Comparison of ENCODE assay signal across 21 cellular contexts in the genomic region with DNA sequence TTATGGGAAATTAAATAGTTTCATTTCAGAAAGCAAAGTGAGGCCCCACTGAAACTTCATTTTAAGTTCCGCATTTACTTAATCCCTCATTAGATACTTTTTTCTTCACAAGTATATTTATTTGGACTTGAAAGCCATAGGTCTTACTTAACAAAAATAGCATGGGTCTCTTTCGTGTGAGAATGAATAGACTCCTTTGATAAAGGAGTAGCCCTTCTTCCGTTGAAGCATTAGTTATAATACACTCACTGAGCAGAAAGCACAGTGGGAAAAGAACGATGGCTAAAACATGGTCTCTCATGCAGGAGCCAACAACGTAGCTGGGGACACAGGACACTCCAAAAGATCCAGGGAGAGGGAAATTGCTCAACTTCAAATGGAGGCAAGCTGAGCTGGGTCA. TPM values are rescaled to one million over a fixed set of nuclear protein-coding genes. Genes with fewer than 3 reads are reported as not detected.
DNase-seq lines count a peak whose midpoint lies in the region; ATAC-seq, FAIRE-seq and TF ChIP-seq lines count a peak whose summit lies in the region.
"Had no signal": no experiment of that assay in that cellular context is flagged by ENCODE, and none has a peak within 500 bp of the region (broad histone marks: within the 10 kb centered on the region; RNA-seq: fewer than 3 reads in every experiment).

No MANE protein-coding gene starts in this region.

- CTCF ChIA-PET in A549 (lab: Yijun Ruan, JAX), result no interaction called here

- TF ChIP-seq POLR2A in A549 (IDR thresholded peaks at IDR 0.05; ENCODE audit: low read length), result no peak

- DNase-seq in A549 (ENCODE audit: low read depth in 1 of 2, low spot score in 1 of 2) (no peak), Karpas-422 (no peak), T-helper 17 cell (no peak), glutamatergic neuron (no peak), urothelium cell line (ENCODE audit: low spot score) (no peak)
- DNase-seq: CD8-positive, alpha-beta memory T cell; DMS79; H9; NCI-H1436; NCI-H1930; NCI-H526; Right ventricle myocardium superior had no signal

- POLR2A ChIA-PET in A549 (lab: Yijun Ruan, JAX), result no interaction called here

- H3K79me2 ChIP-seq in Karpas-422 (ENCODE audit: low read length), result no peaks in the 10 kb centered on the region

- peaks cover 23% of the 10 kb centered on the region; the same call in 1 of the 2 replicates for H3K36me3 ChIP-seq in Karpas-422 (ENCODE audit: insufficient read depth, low read length)

- WGBS in A549 (ENCODE audit: missing lambda C conversion rate), result 90% methylated on average over 5 of the region's 5 CpGs

- H3K9me3 ChIP-seq in A549 (no peaks in the 10 kb centered on the region), Karpas-422 (ENCODE audit: low read length) (no peaks in the 10 kb centered on the region), T-helper 17 cell (ENCODE audit: control insufficient read depth, low read length, poor library complexity, severe bottlenecking) (no peaks in the 10 kb centered on the region)
- H3K9me3 ChIP-seq: BLaER1 had no signal

- H3K4me1 Mint-ChIP-seq in T-helper 17 cell (peaks cover 16% of the 10 kb centered on the region), glutamatergic neuron (ENCODE audit: low read depth, unreplicated experiment) (peaks cover 20% of the 10 kb centered on the region)

- H3K27ac ChIP-seq in A549, result no peak overlapping the region
- H3K27ac ChIP-seq in Karpas-422 (ENCODE audit: low read length), result peak overlapping the region; percentile 33; the same call in 1 of the 2 replicates
- H3K27ac ChIP-seq: BLaER1, KMS-11, SK-N-MC had no signal

- no peak for TF ChIP-seq RAD21 in A549 (conservative IDR thresholded peaks at IDR 0.05 in 1 of 2, IDR thresholded peaks at IDR 0.05 in 1 of 2)

- no peaks in the 10 kb centered on the region for H3K9me2 ChIP-seq in Karpas-422 (replicated peaks; ENCODE audit: insufficient read depth, low read length)

- H3K27me3 ChIP-seq in Karpas-422 (ENCODE audit: low read length), result no peaks in the 10 kb centered on the region
- H3K27me3 ChIP-seq: BLaER1 had no signal

- H3K36me3 Mint-ChIP-seq in T-helper 17 cell (ENCODE audit: low read depth), result peaks cover 3% of the 10 kb centered on the region
- H3K36me3 Mint-ChIP-seq in glutamatergic neuron (ENCODE audit: unreplicated experiment), result peaks cover 8% of the 10 kb centered on the region

- peak; percentile 54 for FAIRE-seq in A549 (lab: Jason Lieb, UNC)
- FAIRE-seq in urothelium cell line (lab: Jason Lieb, UNC), result no peak
- FAIRE-seq: A204.1, D721Med, RCC 7860 had no signal

- H3K27me3 Mint-ChIP-seq in T-helper 17 cell, result no peaks in the 10 kb centered on the region
- H3K27me3 Mint-ChIP-seq in glutamatergic neuron (ENCODE audit: unreplicated experiment), result peaks cover 9% of the 10 kb centered on the region

- TF ChIP-seq CTCF in A549 (IDR thresholded peaks at IDR 0.05) (no peak), glutamatergic neuron (IDR thresholded peaks at IDR 0.05; ENCODE audit: partially characterized antibody, unreplicated experiment) (no peak)

- H3K4me3 Mint-ChIP-seq in T-helper 17 cell (no peak overlapping the region), glutamatergic neuron (ENCODE audit: unreplicated experiment) (no peak overlapping the region)
- H3K4me3 Mint-ChIP-seq: CD8-positive, alpha-beta memory T cell; H9 had no signal

- peaks cover 18% of the 10 kb centered on the region for H3K4me1 ChIP-seq in A549
- H3K4me1 ChIP-seq in Karpas-422 (ENCODE audit: low read length), result peaks cover 12% of the 10 kb centered on the region
- H3K4me1 ChIP-seq: BLaER1 had no signal

- ATAC-seq in A549 (no peak), T-helper 17 cell (no peak), GM19023 (IDR thresholded peaks at IDR 0.05; ENCODE audit: unreplicated experiment) (no peak), HG02610 (IDR thresholded peaks at IDR 0.05; ENCODE audit: unreplicated experiment) (no peak), GM19467 (IDR thresholded peaks at IDR 0.05; ENCODE audit: unreplicated experiment) (no peak)

- no peak for TF ChIP-seq EP300 in A549 (IDR thresholded peaks at IDR 0.05)

- H2AFZ ChIP-seq in Karpas-422 (ENCODE audit: low read length), result no peak overlapping the region

- H3K9me3 Mint-ChIP-seq in glutamatergic neuron (ENCODE audit: unreplicated experiment), result no peaks in the 10 kb centered on the region
- H3K9me3 Mint-ChIP-seq: CD8-positive, alpha-beta memory T cell; H9 had no signal

- H3K27ac Mint-ChIP-seq in T-helper 17 cell, result peak overlapping the region; percentile 89
- peak overlapping the region; percentile 15 for H3K27ac Mint-ChIP-seq in glutamatergic neuron (ENCODE audit: unreplicated experiment)

- no peaks in the 10 kb centered on the region for H4K20me1 ChIP-seq in Karpas-422 (ENCODE audit: insufficient read depth, low read depth, low read length)
- H4K20me1 ChIP-seq: BLaER1 had no signal

- H3K9ac ChIP-seq in Karpas-422 (ENCODE audit: low read length), result no peak overlapping the region
- H3K9ac ChIP-seq: BLaER1, KMS-11 had no signal

- H3K4me3 ChIP-seq in A549 (no peak overlapping the region), Karpas-422 (ENCODE audit: low read length) (no peak overlapping the region)
- H3K4me3 ChIP-seq: BLaER1, SK-N-MC had no signal

- no peak overlapping the region for H3K4me2 ChIP-seq in A549
- H3K4me2 ChIP-seq in Karpas-422 (ENCODE audit: low read depth, low read length, poor library complexity, severe bottlenecking), result no peak overlapping the region
- H3K4me2 ChIP-seq: BLaER1, KMS-11 had no signal

TF ChIP-seq in A549, 52 proteins besides CTCF, POLR2A, EP300 and RAD21:
- TF ChIP-seq, protein P1, sequence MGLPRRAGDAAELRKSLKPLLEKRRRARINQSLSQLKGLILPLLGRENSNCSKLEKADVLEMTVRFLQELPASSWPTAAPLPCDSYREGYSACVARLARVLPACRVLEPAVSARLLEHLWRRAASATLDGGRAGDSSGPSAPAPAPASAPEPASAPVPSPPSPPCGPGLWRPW (IDR thresholded peaks at IDR 0.05), result no peak
- TF ChIP-seq TP53 (CRISPR knock-in tag; IDR thresholded peaks at IDR 0.05), result no peak
- TF ChIP-seq CBX2 (IDR thresholded peaks at IDR 0.05; ENCODE audit: borderline replicate concordance, low read depth), result no peak
- TF ChIP-seq FOXS1 (CRISPR knock-in tag; IDR thresholded peaks at IDR 0.05), result no peak
- no peak for TF ChIP-seq NFE2L2 (conservative IDR thresholded peaks at IDR 0.05; ENCODE audit: low read length)
- no peak for TF ChIP-seq ZSCAN20 (CRISPR knock-in tag; IDR thresholded peaks at IDR 0.05)
- TF ChIP-seq ZNF302 (CRISPR knock-in tag; IDR thresholded peaks at IDR 0.05), result no peak

RNA-seq across cellular contexts. Expression of a gene that starts 47.5 kb away (rescaled TPM):
- polyA plus RNA-seq in A549 (2011; rRNA removed) (18.8 and 21.4 TPM in 2 replicates), A549 (2017; fragmentation: RNase III; extraction: RNeasy Plus Mini Kit Qiagen cat#74134 plus additional on column Dnase treatment) (12.2 to 12.9 TPM (median 12.5 TPM) in 3 replicates)
- polyA plus RNA-seq in A549 (2012; cell fraction: cytosol; rRNA removed), result 8.0 and 10.2 TPM in 2 replicates
- polyA plus RNA-seq in A549 (2012; cell fraction: nucleus; rRNA removed), result 5.4 and 7.4 TPM in 2 replicates
- polyA minus RNA-seq in A549 (2011; rRNA and poly(A)+ RNA removed), result 15.9 and 17.4 TPM in 2 replicates
- 171 and 190 TPM in 2 replicates for total RNA-seq in Karpas-422 (2014; rRNA removed; shearing (Covaris generic); ENCODE audit: low replicate concordance)
- total RNA-seq in T-helper 17 cell (10 to 100 TPM; 30.6 to 34.4 TPM), glutamatergic neuron (ENCODE audit: unreplicated experiment) (62.8 TPM)
